Comparison of ENCODE assay signal across 8 cellular contexts in genomic region chr5:170151105-170151831, GRCh38. TPM values are rescaled to one million over a fixed set of nuclear protein-coding genes. Genes with fewer than 3 reads are reported as not detected.
DNase-seq lines count a peak whose midpoint lies in the region; ATAC-seq and TF ChIP-seq lines count a peak whose summit lies in the region.

No MANE protein-coding gene starts in this region.

- peaks cover 0 to 3% of the 10 kb centered on the region in 2 donors for H3K4me1 ChIP-seq in lung (ENCODE audit: control insufficient read depth in 2 of 2, insufficient read depth in 2 of 2, low read length in 2 of 2)

- H3K27ac ChIP-seq in lung (ENCODE audit: low read depth in 1 of 2, low read length in 1 of 2) = peak overlapping the region; percentile 69 to 88

- ATAC-seq in HG02981 (IDR thresholded peaks at IDR 0.05; ENCODE audit: unreplicated experiment) (peak; percentile 45), lung (ENCODE audit: insufficient read depth, low FRiP score) (peak; percentile 75), HG03571 (IDR thresholded peaks at IDR 0.05; ENCODE audit: unreplicated experiment) (no peak), left colon (no peak)

- H3K27me3 ChIP-seq in lung (ENCODE audit: control insufficient read depth, insufficient read depth) = no peaks in the 10 kb centered on the region

- WGBS in lung, 2 donors = 54 to 82% methylated on average over 7 of the region's 7 CpGs

- no peak overlapping the region for H3K4me3 ChIP-seq in lung

- DNase-seq in GM03348 (ENCODE audit: low spot score) (peak; percentile 88), astrocyte of the hippocampus (ENCODE audit: low read depth, low spot score) (peak; percentile 97), lung (ENCODE audit: low spot score) (peak; percentile 85), hepatic stellate cell (ENCODE audit: low spot score) (no peak), DMS79 treated with DMSO at 0.1 percent for 48 hours (lab: John Stamatoyannopoulos, UW) (no peak), left colon (no peak)

- no peak for TF ChIP-seq CTCF in lung (IDR thresholded peaks at IDR 0.05; ENCODE audit: control extremely low read depth, extremely low read depth)

- H3K36me3 ChIP-seq in lung (ENCODE audit: control insufficient read depth in 2 of 2, insufficient read depth in 2 of 2, low read length in 2 of 2) = no peaks in the 10 kb centered on the region

- intact Hi-C loops in left colon (cut with DNase I, micrococcal nuclease) = no loop called here

- H3K9me3 ChIP-seq in lung (ENCODE audit: control insufficient read depth in 2 of 2, insufficient read depth in 1 of 2, low read length in 1 of 2) = no peaks in the 10 kb centered on the region

RNA-seq across cellular contexts. Expression of gene FOXI1, which starts 45.6 kb away (rescaled TPM):
- not detected for total RNA-seq in lung
- polyA plus RNA-seq in lung = under 1 TPM; 0.05 to 0.10 TPM
- total RNA-seq in left colon = under 1 TPM in 1 of 2 donors, not detected in 1; 0.21 TPM

Comparison
In these comparisons a context has a peak if more than half of its experiments do, and no peak if none do; other contexts are left out.
1. DNase-seq: peak in GM03348 (single experiment), astrocyte of the hippocampus (single experiment) and lung (single experiment); none in hepatic stellate cell (single experiment), DMS79 treated with DMSO at 0.1 percent for 48 hours (single experiment) and left colon (0 of 2).
2. ATAC-seq: peak in HG02981 (single experiment) and lung (single experiment); none in HG03571 (single experiment) and left colon (single experiment).